Comparison of ENCODE assay signal across 33 cellular contexts in the genomic region with DNA sequence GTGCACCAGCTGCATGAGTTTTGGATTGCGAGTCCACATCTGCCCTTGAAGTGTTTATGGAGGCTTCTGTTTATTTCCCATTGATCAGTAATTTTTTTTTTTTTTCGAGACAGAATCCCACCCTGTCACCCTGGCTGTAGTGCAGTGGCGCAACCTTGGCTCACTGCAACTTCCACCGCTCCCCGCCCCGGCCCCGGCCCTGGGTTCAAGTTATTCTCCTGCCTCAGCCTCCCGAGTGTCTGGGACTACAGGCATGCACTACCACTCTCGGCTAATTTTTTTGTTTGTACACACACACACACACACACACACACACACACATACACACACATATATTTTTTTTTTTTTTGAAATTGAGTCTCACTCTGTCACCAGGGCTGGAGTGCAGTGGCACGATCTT.
"Had no signal": no experiment of that assay in that cellular context is flagged by ENCODE, and none has a peak within 500 bp of the region (broad histone marks: within the 10 kb centered on the region; RNA-seq: fewer than 3 reads in every experiment).

No MANE protein-coding gene starts in this region.

- DNase-seq: activated CD4-positive, alpha-beta memory T cell treated with anti-CD3 and anti-CD28 coated beads, Interleukin-2, amount 10 ng/mL, durations not matched to agents 7 days and 5 days; activated CD4-positive, alpha-beta T cell treated with anti-CD3 and anti-CD28 coated beads for 1 hour; activated CD4-positive, alpha-beta T cell treated with anti-CD3 and anti-CD28 coated beads for 36 hours; activated CD4-positive, alpha-beta T cell treated with anti-CD3 and anti-CD28 coated beads for 48 hours; activated CD4-positive, alpha-beta T cell treated with anti-CD3 and anti-CD28 coated beads, Interleukin-2, amount 10 ng/mL, durations not matched to agents 7 days and 5 days; activated CD4-positive, alpha-beta T cell treated with anti-CD3 and anti-CD28 coated beads, Interleukin-2, amount 50 U/mL, for 48 hours; activated CD4-positive, CD25-positive, alpha-beta regulatory T cell; activated CD8-positive, alpha-beta memory T cell treated with anti-CD3 and anti-CD28 coated beads for 24 hours; activated CD8-positive, alpha-beta memory T cell treated with anti-CD3 and anti-CD28 coated beads, Interleukin-2, amount 10 ng/mL, durations not matched to agents 7 days and 5 days; activated CD8-positive, alpha-beta memory T cell treated with anti-CD3 and anti-CD28 coated beads, Interleukin-2, amount 50 U/mL, for 48 hours; activated CD8-positive, alpha-beta T cell treated with anti-CD3 and anti-CD28 coated beads, Interleukin-2, amount 10 ng/mL, durations not matched to agents 7 days and 5 days; activated effector memory CD4-positive, alpha-beta T cell treated with Interleukin-2 at 50 U/mL for 16 hours; activated naive CD4-positive, alpha-beta T cell treated with anti-CD3 and anti-CD28 coated beads, Interleukin-2, amount 10 ng/mL, durations not matched to agents 7 days and 5 days; activated naive CD4-positive, alpha-beta T cell treated with Interleukin-2 at 50 U/mL for 16 hours; activated naive CD8-positive, alpha-beta T cell treated with anti-CD3 and anti-CD28 coated beads, Interleukin-2, amount 10 ng/mL, durations not matched to agents 7 days and 5 days; activated naive CD8-positive, alpha-beta T cell treated with anti-CD3 and anti-CD28 coated beads, Interleukin-2, amount 50 U/mL, for 24 hours; activated T-cell treated with anti-CD3 and anti-CD28 coated beads, Interleukin-2, amount 50 U/mL, for 24 hours; activated T-cell treated with anti-CD3 and anti-CD28 coated beads, Interleukin-2, amount 50 U/mL, for 48 hours; body of pancreas; brain microvascular endothelial cell; central memory CD4-positive, alpha-beta T cell; T-helper 1 cell; T-helper 2 cell; T-helper 9 cell; WERI-Rb-1 had no signal

- H3K27ac Mint-ChIP-seq: activated CD4-positive, alpha-beta memory T cell treated with anti-CD3 and anti-CD28 coated beads, Interleukin-2, amount 10 ng/mL, durations not matched to agents 7 days and 5 days; activated CD4-positive, alpha-beta T cell treated with anti-CD3 and anti-CD28 coated beads for 36 hours; activated CD4-positive, alpha-beta T cell treated with anti-CD3 and anti-CD28 coated beads, Interleukin-2, amount 10 ng/mL, durations not matched to agents 7 days and 5 days; activated CD8-positive, alpha-beta memory T cell treated with anti-CD3 and anti-CD28 coated beads, Interleukin-2, amount 10 ng/mL, durations not matched to agents 7 days and 5 days; activated CD8-positive, alpha-beta T cell treated with anti-CD3 and anti-CD28 coated beads, Interleukin-2, amount 10 ng/mL, durations not matched to agents 7 days and 5 days; activated naive CD4-positive, alpha-beta T cell treated with anti-CD3 and anti-CD28 coated beads, Interleukin-2, amount 10 ng/mL, durations not matched to agents 7 days and 5 days; activated naive CD4-positive, alpha-beta T cell treated with anti-CD3 and anti-CD28 coated beads, Interleukin-2, amount 50 U/mL, for 24 hours; activated naive CD8-positive, alpha-beta T cell; activated naive CD8-positive, alpha-beta T cell treated with anti-CD3 and anti-CD28 coated beads, Interleukin-2, amount 10 ng/mL, durations not matched to agents 7 days and 5 days; activated naive CD8-positive, alpha-beta T cell treated with anti-CD3 and anti-CD28 coated beads, Interleukin-2, amount 50 U/mL, for 24 hours; activated T-cell treated with anti-CD3 and anti-CD28 coated beads, Interleukin-2, amount 50 U/mL, for 24 hours; activated T-helper 2 cell treated with anti-CD3 and anti-CD28 coated beads, Interferon-gamma antibody, Interleukin-2, Interleukin-4, amounts not matched to agents 10 μg/mL and 5 μg/mL and 100 μg/mL, durations not matched to agents 14 hours and 24 hours and 36 hours; T-helper 1 cell treated with Interleukin-12 subunit alpha and Interleukin-12 subunit beta and Interleukin-4 antibody, amounts not matched to agents 30 μg/mL and 1 μg/mL, for 36 hours; T-helper 2 cell treated with Interferon-gamma antibody and Interleukin-4, amounts not matched to agents 5 μg/mL and 100 μg/mL, for 36 hours; WTC11 had no signal

- H3K36me3 Mint-ChIP-seq: activated CD8-positive, alpha-beta memory T cell treated with anti-CD3 and anti-CD28 coated beads, Interleukin-2, amount 10 ng/mL, durations not matched to agents 7 days and 5 days; activated naive CD4-positive, alpha-beta T cell treated with anti-CD3 and anti-CD28 coated beads, Interleukin-2, amount 10 ng/mL, durations not matched to agents 7 days and 5 days; activated naive CD4-positive, alpha-beta T cell treated with anti-CD3 and anti-CD28 coated beads, Interleukin-2, amount 50 U/mL, for 24 hours; activated naive CD8-positive, alpha-beta T cell; activated naive CD8-positive, alpha-beta T cell treated with anti-CD3 and anti-CD28 coated beads, Interleukin-2, amount 10 ng/mL, durations not matched to agents 7 days and 5 days; WTC11 had no signal

- H3K4me1 Mint-ChIP-seq: activated CD4-positive, alpha-beta memory T cell treated with anti-CD3 and anti-CD28 coated beads, Interleukin-2, amount 10 ng/mL, durations not matched to agents 7 days and 5 days; activated naive CD4-positive, alpha-beta T cell treated with anti-CD3 and anti-CD28 coated beads, Interleukin-2, amount 10 ng/mL, durations not matched to agents 7 days and 5 days; activated naive CD4-positive, alpha-beta T cell treated with anti-CD3 and anti-CD28 coated beads, Interleukin-2, amount 50 U/mL, for 24 hours; activated naive CD8-positive, alpha-beta T cell treated with anti-CD3 and anti-CD28 coated beads, Interleukin-2, amount 10 ng/mL, durations not matched to agents 7 days and 5 days; activated naive CD8-positive, alpha-beta T cell treated with anti-CD3 and anti-CD28 coated beads, Interleukin-2, amount 50 U/mL, for 24 hours had no signal

- H3K4me3 Mint-ChIP-seq: activated CD4-positive, alpha-beta memory T cell treated with anti-CD3 and anti-CD28 coated beads, Interleukin-2, amount 10 ng/mL, durations not matched to agents 7 days and 5 days; activated CD4-positive, alpha-beta T cell treated with anti-CD3 and anti-CD28 coated beads for 36 hours; activated CD4-positive, alpha-beta T cell treated with anti-CD3 and anti-CD28 coated beads, Interleukin-2, amount 10 ng/mL, durations not matched to agents 7 days and 5 days; activated CD8-positive, alpha-beta memory T cell treated with anti-CD3 and anti-CD28 coated beads, Interleukin-2, amount 10 ng/mL, durations not matched to agents 7 days and 5 days; activated CD8-positive, alpha-beta T cell treated with anti-CD3 and anti-CD28 coated beads, Interleukin-2, amount 10 ng/mL, durations not matched to agents 7 days and 5 days; activated naive CD4-positive, alpha-beta T cell treated with anti-CD3 and anti-CD28 coated beads, Interleukin-2, amount 10 ng/mL, durations not matched to agents 7 days and 5 days; activated naive CD4-positive, alpha-beta T cell treated with anti-CD3 and anti-CD28 coated beads, Interleukin-2, amount 50 U/mL, for 24 hours; activated naive CD8-positive, alpha-beta T cell; activated naive CD8-positive, alpha-beta T cell treated with anti-CD3 and anti-CD28 coated beads, Interleukin-2, amount 10 ng/mL, durations not matched to agents 7 days and 5 days; activated naive CD8-positive, alpha-beta T cell treated with anti-CD3 and anti-CD28 coated beads, Interleukin-2, amount 50 U/mL, for 24 hours; activated T-cell treated with anti-CD3 and anti-CD28 coated beads, Interleukin-2, amount 50 U/mL, for 24 hours; T-helper 1 cell treated with Interleukin-12 subunit alpha and Interleukin-12 subunit beta and Interleukin-4 antibody, amounts not matched to agents 30 μg/mL and 1 μg/mL, for 36 hours; T-helper 2 cell treated with Interferon-gamma antibody and Interleukin-4, amounts not matched to agents 5 μg/mL and 100 μg/mL, for 36 hours; WTC11 had no signal

- H3K9me3 ChIP-seq: body of pancreas, breast epithelium had no signal

- H3K4me3 ChIP-seq: body of pancreas, breast epithelium had no signal

- H3K4me1 ChIP-seq: breast epithelium had no signal

- H3K27ac ChIP-seq: body of pancreas, brain microvascular endothelial cell, breast epithelium, WERI-Rb-1 had no signal

- ATAC-seq: activated CD4-positive, alpha-beta T cell treated with anti-CD3 and anti-CD28 coated beads for 36 hours; activated CD4-positive, CD25-positive, alpha-beta regulatory T cell treated with anti-CD3 and anti-CD28 coated beads, Interleukin-2, amount 50 U/mL, for 24 hours; activated CD8-positive, alpha-beta memory T cell treated with anti-CD3 and anti-CD28 coated beads, Interleukin-2, amount 10 ng/mL, durations not matched to agents 7 days and 5 days; activated CD8-positive, alpha-beta T cell treated with anti-CD3 and anti-CD28 coated beads, Interleukin-2, amount 10 ng/mL, durations not matched to agents 7 days and 5 days; activated naive CD8-positive, alpha-beta T cell treated with anti-CD3 and anti-CD28 coated beads, Interleukin-2, amount 50 U/mL, for 24 hours; body of pancreas; WTC11 had no signal

- H3K9me3 Mint-ChIP-seq: activated CD4-positive, alpha-beta memory T cell treated with anti-CD3 and anti-CD28 coated beads, Interleukin-2, amount 10 ng/mL, durations not matched to agents 7 days and 5 days; activated CD4-positive, alpha-beta T cell treated with anti-CD3 and anti-CD28 coated beads, Interleukin-2, amount 10 ng/mL, durations not matched to agents 7 days and 5 days; activated naive CD4-positive, alpha-beta T cell treated with anti-CD3 and anti-CD28 coated beads, Interleukin-2, amount 10 ng/mL, durations not matched to agents 7 days and 5 days; activated naive CD4-positive, alpha-beta T cell treated with anti-CD3 and anti-CD28 coated beads, Interleukin-2, amount 50 U/mL, for 24 hours; activated naive CD8-positive, alpha-beta T cell treated with anti-CD3 and anti-CD28 coated beads, Interleukin-2, amount 10 ng/mL, durations not matched to agents 7 days and 5 days; activated naive CD8-positive, alpha-beta T cell treated with anti-CD3 and anti-CD28 coated beads, Interleukin-2, amount 50 U/mL, for 24 hours; activated T-cell treated with anti-CD3 and anti-CD28 coated beads, Interleukin-2, amount 50 U/mL, for 24 hours; activated T-helper 2 cell treated with anti-CD3 and anti-CD28 coated beads, Interferon-gamma antibody, Interleukin-2, Interleukin-4, amounts not matched to agents 10 μg/mL and 5 μg/mL and 100 μg/mL, durations not matched to agents 14 hours and 24 hours and 36 hours; T-helper 1 cell treated with Interleukin-12 subunit alpha and Interleukin-12 subunit beta and Interleukin-4 antibody, amounts not matched to agents 30 μg/mL and 1 μg/mL, for 36 hours; T-helper 2 cell treated with Interferon-gamma antibody and Interleukin-4, amounts not matched to agents 5 μg/mL and 100 μg/mL, for 36 hours; WTC11 had no signal

- H3K36me3 ChIP-seq: brain microvascular endothelial cell, breast epithelium, WERI-Rb-1 had no signal

- H3K27me3 ChIP-seq: body of pancreas, brain microvascular endothelial cell, breast epithelium had no signal

- H3K27me3 Mint-ChIP-seq: activated CD4-positive, alpha-beta T cell treated with anti-CD3 and anti-CD28 coated beads for 36 hours; activated CD4-positive, alpha-beta T cell treated with anti-CD3 and anti-CD28 coated beads, Interleukin-2, amount 10 ng/mL, durations not matched to agents 7 days and 5 days; activated naive CD4-positive, alpha-beta T cell treated with anti-CD3 and anti-CD28 coated beads, Interleukin-2, amount 50 U/mL, for 24 hours; activated naive CD8-positive, alpha-beta T cell; activated naive CD8-positive, alpha-beta T cell treated with anti-CD3 and anti-CD28 coated beads, Interleukin-2, amount 50 U/mL, for 24 hours; activated T-cell treated with anti-CD3 and anti-CD28 coated beads, Interleukin-2, amount 50 U/mL, for 24 hours had no signal
